8 cellular contexts compared by ENCODE assay signal in genomic region chr18:24176727-24177416, GRCh38. TPM values are rescaled to one million over a fixed set of nuclear protein-coding genes. Genes with fewer than 3 reads are reported as not detected.
DNase-seq lines count a peak whose midpoint lies in the region; ATAC-seq, FAIRE-seq and TF ChIP-seq lines count a peak whose summit lies in the region.

No MANE protein-coding gene starts in this region.

- H3K79me2 ChIP-seq in GM12878 (ENCODE audit: control insufficient read depth, insufficient read depth, low read length): no peaks in the 10 kb centered on the region

- peak overlapping the region; percentile 62 for H3K27ac ChIP-seq in GM12878 (ENCODE audit: control insufficient read depth, insufficient read depth)
- H3K27ac ChIP-seq in kidney (ENCODE audit: low read depth in 2 of 2, low read length in 2 of 2): no peak overlapping the region

- H3K27me3 ChIP-seq in GM12878 (replicated peaks in 1 of 2; ENCODE audit: control insufficient read depth in 2 of 2, insufficient read depth in 2 of 2, low read length in 1 of 2): no peaks in the 10 kb centered on the region

- no TSS peak for BruUV-seq in GM12878 (replicated peaks; lab: Mats Ljungman, UMichigan)

- SMC1A ChIA-PET in GM12878 (lab: Charles Lee; ENCODE audit: uncharacterized antibody, unreplicated experiment): interaction anchor here (0.6 to 5.9 kb wide), 18 partner anchors 9 to 315 kb away, joined by 3 to 48 read pairs (median 4); no protein-coding TSS in a partner anchor

- RAD21 ChIA-PET in GM12878 (lab: Charles Lee; ENCODE audit: unreplicated experiment): interaction anchor here (0.8 to 3.2 kb wide), 15 partner anchors 11 to 315 kb away, joined by 3 to 15 read pairs (median 3); no protein-coding TSS in a partner anchor

- peak; percentile 31 for DNase-seq in HPDE6-E6E7 (ENCODE audit: extremely low spot score)
- DNase-seq in SK-MEL-5 (ENCODE audit: low read depth, low spot score): peak; percentile 67
- DNase-seq in GM12878 (ENCODE audit: low read depth, low spot score): peak; percentile 61
- DNase-seq in kidney: no peak
- peak; percentile 11 to 48 (median 12) for DNase-seq in stimulated activated CD4-positive, alpha-beta T cell treated with anti-CD3 and anti-CD28 coated beads, TNF-alpha, amount 100 ng/mL, for 24 hours (ENCODE audit: low read depth in 3 of 3)
- DNase-seq in NCI-H187 treated with DMSO at 0.1 percent for 48 hours (lab: John Stamatoyannopoulos, UW): no peak

- intact Hi-C loops in GM12878 (cut with micrococcal nuclease; ENCODE audit: unreplicated experiment) (loop anchor here (2.0 kb wide), 1 partner anchor 312 kb away; no protein-coding TSS in a partner anchor), kidney (cut with DNase I) (no loop called here)

- CTCF ChIA-PET in GM12878 (lab: Yijun Ruan, JAX): interaction anchor here (0.6 to 3.6 kb wide), 40 partner anchors 8 to 524 kb away, joined by 3 to 69 read pairs (median 5); partner anchors contain the start of gene CABYR

- peak; percentile 83 for ATAC-seq in GM21390 (IDR thresholded peaks at IDR 0.05; ENCODE audit: unreplicated experiment)
- ATAC-seq in GM12878: peak; percentile 96

- H3K9me3 ChIP-seq in GM12878 (replicated peaks; ENCODE audit: control insufficient read depth, insufficient read depth, low read length): no peaks in the 10 kb centered on the region
- H3K9me3 ChIP-seq in kidney (ENCODE audit: control insufficient read depth in 1 of 2, low read length in 2 of 2): no peaks in the 10 kb centered on the region

- H2AFZ ChIP-seq in GM12878 (ENCODE audit: control insufficient read depth, low read depth, low read length): peak overlapping the region; percentile 92

- in situ Hi-C loops in SK-MEL-5 (cut with HindIII; ENCODE audit: low pct_unique_long_range_greater_than_20kb, low sequenced_read_pairs): no loop called here
- in situ Hi-C loops in GM12878 (cut with MboI): loop anchor here (5.0 kb wide), 1 partner anchor 310 kb away; no protein-coding TSS in a partner anchor

- TF ChIP-seq EP300 in GM12878 (IDR thresholded peaks at IDR 0.05; ENCODE audit: borderline replicate concordance in 1 of 2, control insufficient read depth in 1 of 2, low read depth in 2 of 2, low read length in 2 of 2): no peak

- H3K36me3 ChIP-seq in GM12878 (ENCODE audit: control insufficient read depth in 2 of 2, insufficient read depth in 2 of 2, low read length in 1 of 2): no peaks in the 10 kb centered on the region
- H3K36me3 ChIP-seq in kidney (ENCODE audit: control insufficient read depth in 1 of 2, insufficient read depth in 2 of 2, low read length in 2 of 2): peaks cover 5 to 12% of the 10 kb centered on the region in 2 donors

- H3K9ac ChIP-seq in GM12878 (ENCODE audit: control insufficient read depth, insufficient read depth, low read length) (peak overlapping the region; percentile 49; the same call in 1 of the 2 replicates), kidney (ENCODE audit: low read length in 2 of 2) (no peak overlapping the region)

- peak; percentile 78 for TF ChIP-seq RAD21 in GM12878 (IDR thresholded peaks at IDR 0.05; ENCODE audit: insufficient read depth, low read depth, low read length)

- H3K4me3 ChIP-seq in GM08714 (ENCODE audit: low read length) (peak overlapping the region; percentile 47; the same call in 1 of the 2 replicates), GM12878 (peak overlapping the region; percentile 19; the same call in 1 of the 2 replicates), kidney (ENCODE audit: low read length in 2 of 2) (no peak overlapping the region)

- WGBS in GM12878 (ENCODE audit: insufficient coverage, insufficient replicate concordance, low lambda C conversion rate, missing lambda C conversion rate): 0% methylated on average over 7 of the region's 7 CpGs

- FAIRE-seq in GM12878 (lab: Jason Lieb, UNC) (no peak), kidney (lab: Jason Lieb, UNC) (no peak)

- peak; percentile 61 to 83 (median 83) for TF ChIP-seq CTCF in GM12878 (IDR thresholded peaks at IDR 0.05 in 2 of 3, conservative IDR thresholded peaks at IDR 0.05 in 1 of 3; ENCODE audit: control insufficient read depth in 2 of 3, extremely low read depth in 1 of 3, insufficient read depth in 1 of 3, low read depth in 3 of 3, low read length in 3 of 3)
- TF ChIP-seq CTCF in kidney (IDR thresholded peaks at IDR 0.05; ENCODE audit: borderline replicate concordance, extremely low read depth, insufficient read depth): peak; percentile 63

- no peaks in the 10 kb centered on the region for H4K20me1 ChIP-seq in GM12878 (ENCODE audit: control insufficient read depth, insufficient read depth)

- POLR2A ChIA-PET in GM12878 (lab: Charles Lee): no interaction called here

- 0 out of 2 replicates have a peak, but pooled peaks have one; percentile 34 for TF ChIP-seq POLR2A in GM12878 (IDR thresholded peaks at IDR 0.05; ENCODE audit: low read depth, low read length)

- H3K4me2 ChIP-seq in GM12878 (ENCODE audit: control insufficient read depth, insufficient read depth): peak overlapping the region; percentile 87

- H3K4me1 ChIP-seq in GM12878 (ENCODE audit: control insufficient read depth, insufficient read depth, low read length): peaks cover 15% of the 10 kb centered on the region
- no peaks in the 10 kb centered on the region for H3K4me1 ChIP-seq in kidney (ENCODE audit: control insufficient read depth in 1 of 2, insufficient read depth in 1 of 2, low read depth in 1 of 2, low read length in 2 of 2)

TF ChIP-seq in GM12878, 131 proteins besides CTCF, POLR2A, EP300 and RAD21 (continues in another document):
- no peak for TF ChIP-seq NFXL1 (IDR thresholded peaks at IDR 0.05; ENCODE audit: borderline replicate concordance)
- TF ChIP-seq ZNF207 (IDR thresholded peaks at IDR 0.05; ENCODE audit: borderline replicate concordance): no peak
- TF ChIP-seq ZNF592 (IDR thresholded peaks at IDR 0.05): no peak
- TF ChIP-seq BRCA1 (IDR thresholded peaks at IDR 0.05; ENCODE audit: low read depth, low read length): no peak

RNA-seq across cellular contexts. Expression of gene CABYR, which starts 38.0 kb away (rescaled TPM):
- 2.5 and 3.3 TPM in 2 replicates for total RNA-seq in SK-MEL-5 (2014; rRNA removed; shearing (Covaris generic))
- polyA plus RNA-seq in SK-MEL-5 (2015; cell fraction: cytosol; rRNA removed): 1.4 and 2.0 TPM in 2 replicates
- polyA plus RNA-seq in SK-MEL-5 (2015; cell fraction: nucleus; rRNA removed): 3.4 and 7.7 TPM in 2 replicates
- total RNA-seq in GM12878 (2013; cell fraction: nucleolus; rRNA removed): 2.3 and 3.8 TPM in 2 replicates
- total RNA-seq in GM12878 (2014; rRNA removed) (2.1 and 2.7 TPM in 2 replicates), GM12878 (2014; rRNA removed; fragmentation: Illumina TruSeq; extraction: Trizol) (1.9 and 2.4 TPM in 2 replicates), GM12878 (2021) (1.0 and 1.4 TPM in 2 replicates), kidney (1.6 TPM)
- 1.1 TPM for polyA plus RNA-seq in GM12878 (2011; ENCODE audit: low read depth)
- polyA plus RNA-seq in GM12878 (2011; rRNA removed) (0.17 and 0.29 TPM in 2 replicates), GM12878 (2014; fragmentation: Illumina TruSeq; extraction: Trizol) (2.8 and 3.6 TPM in 2 replicates), GM12878 (2014; fragmentation: Nextera tagmentation; extraction: Ambion mirVana) (1 to 10 TPM; 1.4 to 2.2 TPM), GM12878 (2014; rRNA removed) (1.5 and 1.7 TPM in 2 replicates), GM12878 (2016; fragmentation: Nextera tagmentation; extraction: Ambion mirVana) (1 to 10 TPM; 1.3 to 2.1 TPM), kidney (ENCODE audit: insufficient read depth, low read depth, low replicate concordance) (0.82 TPM)
- polyA plus RNA-seq in GM12878 (2011; cell fraction: cytosol; rRNA removed): 0.18 and 0.28 TPM in 2 replicates
- polyA plus RNA-seq in GM12878 (2011; cell fraction: nucleus; rRNA removed): 0.57 and 1.0 TPM in 2 replicates
- 1.0 and 1.5 TPM in 2 replicates for polyA plus RNA-seq in GM12878 (2012)
- polyA minus RNA-seq in GM12878 (2011; rRNA and poly(A)+ RNA removed): 0.72 TPM in 1 of 2 replicates, not detected in the other
- polyA minus RNA-seq in GM12878 (2011; cell fraction: cytosol; rRNA and poly(A)+ RNA removed): not detected in 2 replicates
- 0.48 TPM in 1 of 2 replicates, not detected in the other for polyA minus RNA-seq in GM12878 (2011; cell fraction: nucleus; rRNA and poly(A)+ RNA removed)

Comparison
In these comparisons a context has a peak if more than half of its experiments do, and no peak if none do; other contexts are left out.
1. H3K4me3 ChIP-seq: peak in GM08714 (single experiment) and GM12878 (single experiment); none in kidney (0 of 2).
2. DNase-seq: peak in HPDE6-E6E7 (single experiment), SK-MEL-5 (single experiment), GM12878 (single experiment) and stimulated activated CD4-positive, alpha-beta T cell treated with anti-CD3 and anti-CD28 coated beads, TNF-alpha, amount 100 ng/mL, for 24 hours (3 of 3); none in kidney (single experiment) and NCI-H187 treated with DMSO at 0.1 percent for 48 hours (single experiment).